In genomic region chr11:18011633-18012313, GRCh38 we compare ENCODE assay signal across 8 cellular contexts. TPM values are rescaled to one million over a fixed set of nuclear protein-coding genes. Genes with fewer than 3 reads are reported as not detected.
DNase-seq lines count a peak whose midpoint lies in the region; ATAC-seq and TF ChIP-seq lines count a peak whose summit lies in the region.

No MANE protein-coding gene starts in this region.

- peak overlapping the region; percentile 93 for H3K27ac Mint-ChIP-seq in T-helper 17 cell

- H3K27ac ChIP-seq in gastrocnemius medialis = peak overlapping the region in 3 of 4 donors; percentile 83 to 91 (median 88)

- DNase-seq in HAP-1 (ENCODE audit: low spot score in 2 of 2) (peak; percentile 46 to 74), T-helper 17 cell (no peak), fibroblast of pulmonary artery (ENCODE audit: low read depth) (no peak), gastrocnemius medialis (no peak), SK-N-DZ (ENCODE audit: low spot score) (no peak), iPS-NIHi11 (ENCODE audit: low spot score) (no peak), NCI-H345 (lab: John Stamatoyannopoulos, UW) (no peak)

- H3K4me3 ChIP-seq in HAP-1 (peak overlapping the region; percentile 66), fibroblast of pulmonary artery (replicated peaks; ENCODE audit: low read depth, low read length) (peak overlapping the region; percentile 85), gastrocnemius medialis (peak overlapping the region; percentile 78 to 100 (median 91))

- H3K27me3 Mint-ChIP-seq in T-helper 17 cell = no peaks in the 10 kb centered on the region

- H3K27me3 ChIP-seq in HAP-1 (ENCODE audit: low read depth) (no peaks in the 10 kb centered on the region), gastrocnemius medialis (no peaks in the 10 kb centered on the region)

- TF ChIP-seq CTCF in fibroblast of pulmonary artery (IDR thresholded peaks at IDR 0.05; ENCODE audit: low read length, missing control alignments) (no peak), gastrocnemius medialis (IDR thresholded peaks at IDR 0.05 in 4 of 5, conservative IDR thresholded peaks at IDR 0.05 in 1 of 5) (no peak)

- in situ Hi-C loops in HAP-1 (cut with MboI; ENCODE audit: low sequenced_read_pairs) (no loop called here), gastrocnemius medialis (cut with MboI; ENCODE audit: low sequenced_read_pairs in 4 of 4) (no loop called here)

- H3K36me3 Mint-ChIP-seq in T-helper 17 cell (ENCODE audit: low read depth) = no peaks in the 10 kb centered on the region

- peak overlapping the region; percentile 96 for H3K4me3 Mint-ChIP-seq in T-helper 17 cell

- intact Hi-C loops in gastrocnemius medialis (cut with DNase I; ENCODE audit: low total_unique reads) = loop anchor here (5.0 to 10.0 kb wide), 3 partner anchors 96 to 683 kb away; partner anchors contain the start of genes LDHA, SAAL1 and TMEM86A

- H3K4me1 ChIP-seq in HAP-1 (peaks cover 29% of the 10 kb centered on the region), gastrocnemius medialis (peaks cover 9 to 14% of the 10 kb centered on the region in 2 donors)

- H3K36me3 ChIP-seq in HAP-1 (replicated peaks) (peaks cover 12% of the 10 kb centered on the region), gastrocnemius medialis (no peaks in the 10 kb centered on the region)

- peaks cover 27% of the 10 kb centered on the region for H3K4me1 Mint-ChIP-seq in T-helper 17 cell

- TF ChIP-seq POLR2A in gastrocnemius medialis (IDR thresholded peaks at IDR 0.05) = no peak

- H3K9me3 ChIP-seq in HAP-1 = no peaks in the 10 kb centered on the region
- no peaks in the 10 kb centered on the region for H3K9me3 ChIP-seq in T-helper 17 cell (ENCODE audit: control insufficient read depth, low read length, poor library complexity, severe bottlenecking)
- no peaks in the 10 kb centered on the region for H3K9me3 ChIP-seq in gastrocnemius medialis

- ATAC-seq in T-helper 17 cell (no peak), gastrocnemius medialis (no peak), GM18511 (IDR thresholded peaks at IDR 0.05; ENCODE audit: unreplicated experiment) (no peak)

RNA-seq across cellular contexts. Expression of gene SERGEF, which starts 1.1 kb away (rescaled TPM):
- 10 to 100 TPM; 34.6 to 39.8 TPM for total RNA-seq in T-helper 17 cell
- total RNA-seq in gastrocnemius medialis = 10 to 100 TPM; 11.8 to 34.7 (median 24.5) TPM
- 51.5 and 53.6 TPM in 2 replicates for polyA plus RNA-seq in SK-N-DZ (2014; cell fraction: cytosol; rRNA removed)
- 36.0 and 39.5 TPM in 2 replicates for polyA plus RNA-seq in SK-N-DZ (2014; cell fraction: nucleus; rRNA removed)

RNA-seq across cellular contexts. Expression of gene TPH1, which starts 34.3 kb away (rescaled TPM):
- total RNA-seq in T-helper 17 cell (under 1 TPM; 0.47 to 0.73 TPM), gastrocnemius medialis (under 1 TPM; 0.07 to 0.51 (median 0.10) TPM)
- polyA plus RNA-seq in SK-N-DZ (2014; cell fraction: cytosol; rRNA removed) = 0.22 and 0.42 TPM in 2 replicates
- 2.9 and 3.1 TPM in 2 replicates for polyA plus RNA-seq in SK-N-DZ (2014; cell fraction: nucleus; rRNA removed)

Comparison
In these comparisons a context has a peak if more than half of its experiments do, and no peak if none do; other contexts are left out.
1. DNase-seq: peak in HAP-1 (2 of 2); none in T-helper 17 cell (0 of 3), fibroblast of pulmonary artery (single experiment), gastrocnemius medialis (0 of 2), SK-N-DZ (single experiment), iPS-NIHi11 (single experiment) and NCI-H345 (single experiment).
2. Peak in every context shown above with its lines, with median percentiles within 50 percentile points of each other: H3K4me3 ChIP-seq.